8 cellular contexts compared by ENCODE assay signal in genomic region chr6:84227044-84227433, GRCh38. TPM values are rescaled to one million over a fixed set of nuclear protein-coding genes. Genes with fewer than 3 reads are reported as not detected.
A peak's percentile ranks its signal among the peaks of the same experiment; 100 is the strongest.
DNase-seq lines count a peak whose midpoint lies in the region; TF ChIP-seq lines count a peak whose summit lies in the region.

No MANE protein-coding gene starts in this region.

- H3K4me3 ChIP-seq in GM06990 (replicated peaks; ENCODE audit: low read depth, low read length) (peak overlapping the region; percentile 80), HEK293 (ENCODE audit: low read depth, low read length) (peak overlapping the region; percentile 94), SK-N-SH (ENCODE audit: low read depth in 2 of 2, low read length in 1 of 2) (peak overlapping the region; percentile 85 to 99), fibroblast of the aortic adventitia (ENCODE audit: low read depth, low read length) (peak overlapping the region; percentile 100), trophoblast cell (ENCODE audit: low read depth, low read length) (peak overlapping the region; percentile 80)

- no peak for TF ChIP-seq RAD21 in SK-N-SH (IDR thresholded peaks at IDR 0.05; ENCODE audit: low read length)

- no peak overlapping the region for H2BK12ac ChIP-seq in trophoblast cell (ENCODE audit: low read length)

- H3F3A ChIP-seq in SK-N-SH (replicated peaks; ENCODE audit: insufficient read depth), result no peaks in the 10 kb centered on the region

- peaks cover 4% of the 10 kb centered on the region for H3K79me1 ChIP-seq in trophoblast cell (ENCODE audit: low read length)

- H3K14ac ChIP-seq in trophoblast cell (ENCODE audit: low read length), result peak overlapping the region; percentile 53

- no peak overlapping the region for H3K27ac ChIP-seq in HEK293 (ENCODE audit: extremely low read depth, low read depth, low read length)
- H3K27ac ChIP-seq in SK-N-SH (ENCODE audit: low read depth in 2 of 2, low read length in 1 of 2), result peak overlapping the region in 1 of 2 experiments; percentile 96; a peak in 1 of 4 replicates
- no peak overlapping the region for H3K27ac ChIP-seq in trophoblast cell (ENCODE audit: low read depth, low read length)

- no peak overlapping the region for H2AK5ac ChIP-seq in trophoblast cell (ENCODE audit: low read length)

- 0 out of 2 replicates have a peak, but pooled peaks cover 9% of the 10 kb centered on the region for H3K79me2 ChIP-seq in SK-N-SH (ENCODE audit: insufficient read depth)
- peaks cover 5% of the 10 kb centered on the region for H3K79me2 ChIP-seq in trophoblast cell (ENCODE audit: control insufficient read depth, insufficient read depth, low read length, poor library complexity)

- peak overlapping the region; percentile 22 for H4K12ac ChIP-seq in trophoblast cell (ENCODE audit: low read depth, low read length)

- H3K27me3 ChIP-seq in GM06990 (replicated peaks; ENCODE audit: control insufficient read depth, insufficient read depth, low read length) (no peaks in the 10 kb centered on the region), SK-N-SH (ENCODE audit: insufficient read depth) (no peaks in the 10 kb centered on the region), trophoblast cell (ENCODE audit: insufficient read depth, low read length) (no peaks in the 10 kb centered on the region)

- peak overlapping the region; percentile 27 for H2BK5ac ChIP-seq in trophoblast cell (ENCODE audit: low read depth, low read length, poor library complexity)

- H3K9me3 ChIP-seq in HEK293 (ENCODE audit: control insufficient read depth, insufficient read depth, low read depth, low read length) (no peaks in the 10 kb centered on the region), SK-N-SH (no peaks in the 10 kb centered on the region), trophoblast cell (ENCODE audit: insufficient read depth, low read depth, low read length) (no peaks in the 10 kb centered on the region)

- CTCF ChIA-PET in HEK293 (lab: Yijun Ruan, JAX) (interaction anchor here (0.6 to 3.1 kb wide), 7 partner anchors 10 to 1562 kb away, joined by 3 to 17 read pairs (median 6); no protein-coding TSS in a partner anchor), SK-N-SH (lab: Yijun Ruan, JAX) (interaction anchor here (0.7 to 3.3 kb wide), 13 partner anchors 11 to 630 kb away, joined by 3 to 15 read pairs (median 5); partner anchors contain the start of gene CYB5R4)

- H3K4me1 ChIP-seq in HEK293 (ENCODE audit: control insufficient read depth, insufficient read depth, low read length), result no peaks in the 10 kb centered on the region
- H3K4me1 ChIP-seq in SK-N-SH (ENCODE audit: control insufficient read depth in 1 of 2, insufficient read depth in 2 of 2, low read depth in 1 of 2, low read length in 1 of 2), result peaks cover 6% of the 10 kb centered on the region in 2 experiments; a peak in 2 of 4 replicates
- H3K4me1 ChIP-seq in trophoblast cell (ENCODE audit: control insufficient read depth in 1 of 2, insufficient read depth in 2 of 2, low read length in 2 of 2), result peaks cover 0 to 2% of the 10 kb centered on the region in 2 experiments

- H3K9me2 ChIP-seq in SK-N-SH, result no peaks in the 10 kb centered on the region

- H4K20me1 ChIP-seq in SK-N-SH (ENCODE audit: insufficient read depth), result no peaks in the 10 kb centered on the region

- whole genome bisulfite sequencing in SK-N-SH (ENCODE audit: low lambda C conversion rate), result 2% methylated on average over 14 of the region's 14 CpGs
- no CpG with 5 or more reads among the region's 14 CpGs for WGBS in trophoblast cell (ENCODE audit: extremely low coverage, insufficient coverage, insufficient read length)

- peak overlapping the region; percentile 42 for H4K91ac ChIP-seq in trophoblast cell (ENCODE audit: low read depth, low read length)

- peak overlapping the region; percentile 46 for H3K18ac ChIP-seq in trophoblast cell (ENCODE audit: low read length)

- DNase-seq in GM06990 (ENCODE audit: extremely low read depth, insufficient read length) (no peak), SK-N-SH (no peak), fibroblast of the aortic adventitia (ENCODE audit: low read depth) (peak; percentile 7), trophoblast cell (no peak), GM19238 (ENCODE audit: insufficient read length, low spot score) (no peak), NCI-H2196 treated with DMSO at 0.1 percent for 48 hours (lab: John Stamatoyannopoulos, UW; ENCODE audit: unreplicated experiment) (no peak), NCI-H2107 treated with DMSO at 0.1 percent for 48 hours (lab: John Stamatoyannopoulos, UW; ENCODE audit: unreplicated experiment) (no peak)

- H2BK120ac ChIP-seq in trophoblast cell (ENCODE audit: insufficient read depth, low read length, poor library complexity), result no peak overlapping the region

- H3K36me3 ChIP-seq in GM06990 (ENCODE audit: control insufficient read depth, insufficient read depth, low read length) (no peaks in the 10 kb centered on the region), HEK293 (ENCODE audit: control insufficient read depth in 2 of 2, insufficient read depth in 1 of 2, low read length in 2 of 2) (peaks cover 0 to 10% of the 10 kb centered on the region in 2 experiments; a peak in 1 of 3 replicates), SK-N-SH (replicated peaks in 1 of 2; ENCODE audit: control insufficient read depth in 1 of 2, insufficient read depth in 2 of 2, low read length in 1 of 2) (peaks cover 0 to 2% of the 10 kb centered on the region in 2 experiments), trophoblast cell (ENCODE audit: control insufficient read depth in 1 of 2, insufficient read depth in 2 of 2, low read length in 2 of 2) (no peaks in the 10 kb centered on the region)

- peak overlapping the region; percentile 77 for H3K4ac ChIP-seq in trophoblast cell (ENCODE audit: low read depth, low read length)

- H3K23ac ChIP-seq in trophoblast cell (ENCODE audit: low read length), result no peak overlapping the region

- TF ChIP-seq EP300 in SK-N-SH (IDR thresholded peaks at IDR 0.05; ENCODE audit: borderline replicate concordance in 1 of 2, low read depth in 1 of 2, low read length in 1 of 2), result no peak

- H2AFZ ChIP-seq in SK-N-SH (ENCODE audit: low read depth), result peak overlapping the region; percentile 89
- peak overlapping the region; percentile 89 for H2AFZ ChIP-seq in trophoblast cell (ENCODE audit: insufficient read depth, low read length, poor library complexity)

- H3K4me2 ChIP-seq in SK-N-SH (peak overlapping the region; percentile 89), trophoblast cell (ENCODE audit: low read length) (peak overlapping the region; percentile 81)

- POLR2A ChIA-PET in HEK293 (lab: Yijun Ruan, JAX), result interaction anchor here (0.6 to 2.0 kb wide), 2 partner anchors 368 to 518 kb away, joined by 3 to 4 read pairs; partner anchors contain the start of genes CYB5R4 and SNAP91
- POLR2A ChIA-PET in SK-N-SH (lab: Yijun Ruan, JAX), result interaction anchor here (1.0 kb wide), 1 partner anchor 374 kb away, joined by 3 read pairs; the partner anchor contains the start of gene RIPPLY2

- peak overlapping the region; percentile 88 for H4K8ac ChIP-seq in trophoblast cell (ENCODE audit: low read depth, low read length)

- H3K9ac ChIP-seq in SK-N-SH (peak overlapping the region; percentile 77), trophoblast cell (ENCODE audit: low read length) (peak overlapping the region; percentile 34)

- TF ChIP-seq CTCF in GM06990 (IDR thresholded peaks at IDR 0.05; ENCODE audit: insufficient read depth, low read length, poor library complexity, severe bottlenecking) (no peak), HEK293 (tag by site-specific recombination; IDR thresholded peaks at IDR 0.05) (no peak), SK-N-SH (IDR thresholded peaks at IDR 0.05) (no peak), fibroblast of the aortic adventitia (IDR thresholded peaks at IDR 0.05; ENCODE audit: insufficient read depth, low read length) (no peak)

TF ChIP-seq in HEK293, 187 proteins besides CTCF, POLR2A, EP300 and RAD21:
- TF ChIP-seq HOXA7 (CRISPR knock-in tag; IDR thresholded peaks at IDR 0.05; ENCODE audit: borderline replicate concordance), result no peak
- no peak for TF ChIP-seq ZNF654 (tag by site-specific recombination; IDR thresholded peaks at IDR 0.05; ENCODE audit: low read depth)
- TF ChIP-seq ZFP3 (tag by site-specific recombination; IDR thresholded peaks at IDR 0.05; ENCODE audit: low read depth), result no peak
- TF ChIP-seq ZNF311 (tag by site-specific recombination; IDR thresholded peaks at IDR 0.05; ENCODE audit: borderline replicate concordance), result no peak

TF ChIP-seq in SK-N-SH, 30 proteins besides CTCF, POLR2A, EP300 and RAD21:
- TF ChIP-seq MAX (IDR thresholded peaks at IDR 0.05; ENCODE audit: low read depth), result no peak
- TF ChIP-seq YY1 (IDR thresholded peaks at IDR 0.05; ENCODE audit: low read depth), result no peak
- no peak for TF ChIP-seq GABPA (IDR thresholded peaks at IDR 0.05; ENCODE audit: low read depth)
- no peak for TF ChIP-seq PBX3 (IDR thresholded peaks at IDR 0.05)
- TF ChIP-seq USF1 (IDR thresholded peaks at IDR 0.05; ENCODE audit: borderline replicate concordance, low read depth), result no peak
- TF ChIP-seq JUND (IDR thresholded peaks at IDR 0.05), result no peak

RNA-seq across cellular contexts. Expression of gene CEP162, which starts 0.4 kb away (rescaled TPM):
- polyA plus RNA-seq in SK-N-SH (2012; rRNA removed), result 1.2 and 1.4 TPM in 2 replicates
- 1.6 and 2.1 TPM in 2 replicates for polyA plus RNA-seq in SK-N-SH (2012; cell fraction: cytosol; rRNA removed)
- 1.0 and 3.2 TPM in 2 replicates for polyA plus RNA-seq in SK-N-SH (2012; cell fraction: nucleus; rRNA removed)
- 12.4 and 21.4 TPM in 2 replicates for total RNA-seq in fibroblast of the aortic adventitia (ENCODE audit: low replicate concordance)
- 4.7 and 5.1 TPM in 2 replicates for polyA plus RNA-seq in trophoblast cell (2013)
